26 cellular contexts compared by ENCODE assay signal in genomic region chr6:166166314-166167257, GRCh38. TPM values are rescaled to one million over a fixed set of nuclear protein-coding genes. Genes with fewer than 3 reads are reported as not detected.
A peak's percentile ranks its signal among the peaks of the same experiment; 100 is the strongest.
DNase-seq lines count a peak whose midpoint lies in the region; ATAC-seq, FAIRE-seq and TF ChIP-seq lines count a peak whose summit lies in the region.
"Had no signal": no experiment of that assay in that cellular context is flagged by ENCODE, and none has a peak within 500 bp of the region (broad histone marks: within the 10 kb centered on the region; RNA-seq: fewer than 3 reads in every experiment).

No MANE protein-coding gene starts in this region.

- H3K27me3 Mint-ChIP-seq in glutamatergic neuron (ENCODE audit: unreplicated experiment) (peaks cover 38% of the 10 kb centered on the region), nephron (ENCODE audit: low read depth) (peaks cover 49% of the 10 kb centered on the region)
- H3K27me3 Mint-ChIP-seq in activated CD4-positive, alpha-beta memory T cell treated with anti-CD3 and anti-CD28 coated beads, Interleukin-2, amount 10 ng/mL, durations not matched to agents 7 days and 5 days, result peaks cover 63% of the 10 kb centered on the region

- no peak for FAIRE-seq in A549 (lab: Jason Lieb, UNC)
- FAIRE-seq: D721Med had no signal

- ATAC-seq in A549 (no peak), HG03175 (IDR thresholded peaks at IDR 0.05; ENCODE audit: unreplicated experiment) (no peak), GM21576 (IDR thresholded peaks at IDR 0.05; ENCODE audit: unreplicated experiment) (no peak)
- ATAC-seq: natural killer cell treated with Interleukin-12 subunit alpha and Interleukin-12 subunit beta and Interleukin-15 and Interleukin-18, amount 100 ng/mL, for 72 hours; T-cell had no signal

- TF ChIP-seq CTCF in A549 (IDR thresholded peaks at IDR 0.05) (no peak), glutamatergic neuron (IDR thresholded peaks at IDR 0.05; ENCODE audit: partially characterized antibody, unreplicated experiment) (no peak), nephron (IDR thresholded peaks at IDR 0.05; ENCODE audit: unreplicated experiment in 3 of 3) (no peak)

- TF ChIP-seq EP300 in A549 (IDR thresholded peaks at IDR 0.05), result no peak

- no peaks in the 10 kb centered on the region for H3K36me3 Mint-ChIP-seq in glutamatergic neuron (ENCODE audit: unreplicated experiment)
- H3K36me3 Mint-ChIP-seq in nephron (ENCODE audit: low read depth), result no peaks in the 10 kb centered on the region
- H3K36me3 Mint-ChIP-seq in activated CD4-positive, alpha-beta memory T cell treated with anti-CD3 and anti-CD28 coated beads, Interleukin-2, amount 10 ng/mL, durations not matched to agents 7 days and 5 days (ENCODE audit: low read depth), result no peaks in the 10 kb centered on the region
- H3K36me3 Mint-ChIP-seq: natural killer cell treated with Interleukin-12 subunit alpha and Interleukin-12 subunit beta and Interleukin-15 and Interleukin-18, amount 100 ng/mL, for 72 hours; T-cell had no signal

- H3K4me3 Mint-ChIP-seq in glutamatergic neuron (ENCODE audit: unreplicated experiment), result no peak overlapping the region
- peak overlapping the region; percentile 32 to 62 (median 55) for H3K4me3 Mint-ChIP-seq in nephron
- no peak overlapping the region for H3K4me3 Mint-ChIP-seq in activated CD4-positive, alpha-beta memory T cell treated with anti-CD3 and anti-CD28 coated beads, Interleukin-2, amount 10 ng/mL, durations not matched to agents 7 days and 5 days
- H3K4me3 Mint-ChIP-seq: activated CD4-positive, alpha-beta T cell treated with anti-CD3 and anti-CD28 coated beads, Interleukin-2, amount 10 ng/mL, durations not matched to agents 7 days and 5 days; natural killer cell treated with Interleukin-12 subunit alpha and Interleukin-12 subunit beta and Interleukin-15 and Interleukin-18, amount 100 ng/mL, for 72 hours had no signal

- no peak for TF ChIP-seq POLR2A in A549 (IDR thresholded peaks at IDR 0.05; ENCODE audit: low read length)

- H3K9me3 ChIP-seq in A549 (no peaks in the 10 kb centered on the region), HUES48 (ENCODE audit: control insufficient read depth, insufficient read depth, low read length) (no peaks in the 10 kb centered on the region)
- H3K9me3 ChIP-seq: ascending aorta, MG63 had no signal

- no peak overlapping the region for H3K27ac ChIP-seq in A549
- H3K27ac ChIP-seq in HUES48 (ENCODE audit: low read depth, low read length), result no peak overlapping the region
- H3K27ac ChIP-seq: ascending aorta; BLaER1 treated with 17β-estradiol and CSF1 and Interleukin-3, amounts not matched to agents 10 nM and 100 nM; PC-9 had no signal

- CTCF ChIA-PET in A549 (lab: Yijun Ruan, JAX), result interaction anchor here (1.3 kb wide), 1 partner anchor 9 kb away, joined by 4 read pairs; no protein-coding TSS in a partner anchor
- CTCF ChIA-PET in activated CD4-positive, alpha-beta memory T cell treated with anti-CD3 and anti-CD28 coated beads, Interleukin-2, amount 10 ng/mL, durations not matched to agents 7 days and 5 days (lab: Charles Lee), result interaction anchor here (0.6 kb wide), 1 partner anchor 155 kb away, joined by 3 read pairs; no protein-coding TSS in a partner anchor

- no peak overlapping the region for H3K9ac ChIP-seq in HUES48 (ENCODE audit: low read depth, low read length)
- H3K9ac ChIP-seq: BLaER1 treated with 17β-estradiol and CSF1 and Interleukin-3, amounts not matched to agents 10 nM and 100 nM had no signal

- H3K27ac Mint-ChIP-seq in glutamatergic neuron (ENCODE audit: unreplicated experiment) (no peak overlapping the region), nephron (no peak overlapping the region)
- no peak overlapping the region for H3K27ac Mint-ChIP-seq in activated CD4-positive, alpha-beta memory T cell treated with anti-CD3 and anti-CD28 coated beads, Interleukin-2, amount 10 ng/mL, durations not matched to agents 7 days and 5 days
- H3K27ac Mint-ChIP-seq: activated CD4-positive, alpha-beta T cell treated with anti-CD3 and anti-CD28 coated beads, Interleukin-2, amount 10 ng/mL, durations not matched to agents 7 days and 5 days; natural killer cell treated with Interleukin-12 subunit alpha and Interleukin-12 subunit beta and Interleukin-15 and Interleukin-18, amount 100 ng/mL, for 72 hours had no signal

- peak overlapping the region; percentile 86; the same call in 2 of the 3 replicates for H3K4me2 ChIP-seq in A549
- H3K4me2 ChIP-seq: BLaER1 treated with 17β-estradiol and CSF1 and Interleukin-3, amounts not matched to agents 10 nM and 100 nM; PC-9 had no signal

- H3K4me3 ChIP-seq in A549 (peak overlapping the region; percentile 48; the same call in 1 of the 3 replicates), HUES48 (ENCODE audit: low read depth, low read length) (peak overlapping the region; percentile 69)
- H3K4me3 ChIP-seq: ascending aorta; BLaER1 treated with 17β-estradiol and CSF1 and Interleukin-3, amounts not matched to agents 10 nM and 100 nM; MG63; PC-9 had no signal

- no peaks in the 10 kb centered on the region for H3K36me3 ChIP-seq in HUES48 (ENCODE audit: control insufficient read depth, insufficient read depth, low read length)
- H3K36me3 ChIP-seq: ascending aorta; BLaER1 treated with 17β-estradiol and CSF1 and Interleukin-3, amounts not matched to agents 10 nM and 100 nM; MG63 had no signal

- peaks cover 8% of the 10 kb centered on the region; the same call in 1 of the 3 replicates for H3K4me1 ChIP-seq in A549
- peaks cover 31% of the 10 kb centered on the region for H3K4me1 ChIP-seq in HUES48 (ENCODE audit: control insufficient read depth, insufficient read depth, low read length)
- H3K4me1 ChIP-seq: ascending aorta had no signal

- peaks cover 10% of the 10 kb centered on the region for H3K9me3 Mint-ChIP-seq in glutamatergic neuron (ENCODE audit: unreplicated experiment)
- H3K9me3 Mint-ChIP-seq in nephron, result no peaks in the 10 kb centered on the region
- H3K9me3 Mint-ChIP-seq in activated CD4-positive, alpha-beta memory T cell treated with anti-CD3 and anti-CD28 coated beads, Interleukin-2, amount 10 ng/mL, durations not matched to agents 7 days and 5 days, result no peaks in the 10 kb centered on the region
- H3K9me3 Mint-ChIP-seq: activated CD4-positive, alpha-beta T cell treated with anti-CD3 and anti-CD28 coated beads, Interleukin-2, amount 10 ng/mL, durations not matched to agents 7 days and 5 days; natural killer cell treated with Interleukin-12 subunit alpha and Interleukin-12 subunit beta and Interleukin-15 and Interleukin-18, amount 100 ng/mL, for 72 hours; T-cell had no signal

- peaks cover 5% of the 10 kb centered on the region for H3K4me1 Mint-ChIP-seq in glutamatergic neuron (ENCODE audit: low read depth, unreplicated experiment)
- peaks cover 19% of the 10 kb centered on the region for H3K4me1 Mint-ChIP-seq in nephron
- H3K4me1 Mint-ChIP-seq in activated CD4-positive, alpha-beta memory T cell treated with anti-CD3 and anti-CD28 coated beads, Interleukin-2, amount 10 ng/mL, durations not matched to agents 7 days and 5 days, result peaks cover 6% of the 10 kb centered on the region

- DNase-seq in A549 (ENCODE audit: low read depth in 1 of 2, low spot score in 1 of 2) (no peak), glutamatergic neuron (peak; percentile 22), NCI-H69 (lab: John Stamatoyannopoulos, UW) (no peak)
- no peak for DNase-seq in activated CD4-positive, alpha-beta memory T cell treated with anti-CD3 and anti-CD28 coated beads, Interleukin-2, amount 10 ng/mL, durations not matched to agents 7 days and 5 days
- DNase-seq: activated CD4-positive, alpha-beta T cell treated with anti-CD3 and anti-CD28 coated beads, Interleukin-2, amount 10 ng/mL, durations not matched to agents 7 days and 5 days; activated naive CD4-positive, alpha-beta T cell; cerebellar nuclear complex; head of caudate nucleus; mammary epithelial cell; MG63; NCI-H1436; NCI-H82; PC-9; SIG-M5; T-cell had no signal

- no peak for TF ChIP-seq RAD21 in A549 (conservative IDR thresholded peaks at IDR 0.05 in 1 of 2, IDR thresholded peaks at IDR 0.05 in 1 of 2)

- WGBS in A549 (ENCODE audit: missing lambda C conversion rate), result 55% methylated on average over 19 of the region's 63 CpGs

- POLR2A ChIA-PET in A549 (lab: Yijun Ruan, JAX), result no interaction called here
- POLR2A ChIA-PET in activated CD4-positive, alpha-beta memory T cell treated with anti-CD3 and anti-CD28 coated beads, Interleukin-2, amount 10 ng/mL, durations not matched to agents 7 days and 5 days (lab: Charles Lee), result interaction anchor here (0.7 kb wide), 1 partner anchor 19 kb away, joined by 3 read pairs; no protein-coding TSS in a partner anchor

- peaks cover 93% of the 10 kb centered on the region for H3K27me3 ChIP-seq in HUES48 (ENCODE audit: control insufficient read depth, insufficient read depth, low read length)
- H3K27me3 ChIP-seq: ascending aorta; BLaER1 treated with 17β-estradiol and CSF1 and Interleukin-3, amounts not matched to agents 10 nM and 100 nM had no signal

TF ChIP-seq in A549, 52 proteins besides CTCF, POLR2A, EP300 and RAD21 (continues in another document):
- TF ChIP-seq RNF2 (IDR thresholded peaks at IDR 0.05; ENCODE audit: borderline replicate concordance, low read depth) (no peak), ZSCAN20 (CRISPR knock-in tag; IDR thresholded peaks at IDR 0.05) (no peak), KDM5A (IDR thresholded peaks at IDR 0.05) (no peak), CBX2 (IDR thresholded peaks at IDR 0.05; ENCODE audit: borderline replicate concordance, low read depth) (no peak), ZNF302 (CRISPR knock-in tag; IDR thresholded peaks at IDR 0.05) (no peak), PBX3 (IDR thresholded peaks at IDR 0.05) (no peak), HOXB5 (CRISPR knock-in tag; IDR thresholded peaks at IDR 0.05) (no peak), FOSB (CRISPR knock-in tag; IDR thresholded peaks at IDR 0.05) (no peak), BHLHE40 (IDR thresholded peaks at IDR 0.05; ENCODE audit: low read depth, low read length) (no peak)

RNA-seq across cellular contexts. Expression of gene TBXT, which starts 1.1 kb away (rescaled TPM):
- polyA plus RNA-seq in A549 (2011; rRNA removed) (not detected in 2 replicates), A549 (2017; fragmentation: RNase III; extraction: RNeasy Plus Mini Kit Qiagen cat#74134 plus additional on column Dnase treatment) (not detected in 3 replicates)
- polyA plus RNA-seq in A549 (2012; cell fraction: cytosol; rRNA removed), result 0.04 TPM in 1 of 2 replicates, not detected in the other
- polyA plus RNA-seq in A549 (2012; cell fraction: nucleus; rRNA removed), result 0.02 and 0.21 TPM in 2 replicates
- not detected in 2 replicates for polyA minus RNA-seq in A549 (2011; rRNA and poly(A)+ RNA removed)
- not detected for total RNA-seq in glutamatergic neuron (ENCODE audit: unreplicated experiment)
- total RNA-seq in activated CD4-positive, alpha-beta memory T cell treated with anti-CD3 and anti-CD28 coated beads, Interleukin-2, amount 10 ng/mL, durations not matched to agents 7 days and 5 days, result not detected
- total RNA-seq: A673; activated CD4-positive, alpha-beta T cell treated with anti-CD3 and anti-CD28 coated beads, Interleukin-2, amount 10 ng/mL, durations not matched to agents 7 days and 5 days; ascending aorta; kidney epithelial cell; mammary epithelial cell; natural killer cell treated with Interleukin-12 subunit alpha and Interleukin-12 subunit beta and Interleukin-15 and Interleukin-18, amount 100 ng/mL, for 72 hours; PC-9; T-cell; urinary bladder had no signal
- polyA plus RNA-seq: mammary epithelial cell, urinary bladder had no signal

Comparison
In these comparisons a context has a peak if more than half of its experiments do, and no peak if none do; other contexts are left out.
1. H3K4me3 Mint-ChIP-seq: peak in nephron (3 of 3); none in glutamatergic neuron (single experiment) and activated CD4-positive, alpha-beta memory T cell treated with anti-CD3 and anti-CD28 coated beads, Interleukin-2, amount 10 ng/mL, durations not matched to agents 7 days and 5 days (single experiment).